Comparison of ENCODE assay signal across 27 cellular contexts in genomic region chr7:6276911-6277408, GRCh38. TPM values are rescaled to one million over a fixed set of nuclear protein-coding genes. Genes with fewer than 3 reads are reported as not detected.
A peak's percentile ranks its signal among the peaks of the same experiment; 100 is the strongest.
DNase-seq lines count a peak whose midpoint lies in the region; ATAC-seq, FAIRE-seq and TF ChIP-seq lines count a peak whose summit lies in the region.
"Had no signal": no experiment of that assay in that cellular context is flagged by ENCODE, and none has a peak within 500 bp of the region (broad histone marks: within the 10 kb centered on the region; RNA-seq: fewer than 3 reads in every experiment).

No MANE protein-coding gene starts in this region.

- H3K27ac Mint-ChIP-seq in mesothelial cell of epicardium (peak overlapping the region; percentile 35), type B pancreatic cell (peak overlapping the region; percentile 73)
- H3K27ac Mint-ChIP-seq in activated CD8-positive, alpha-beta T cell treated with anti-CD3 and anti-CD28 coated beads for 36 hours, result no peak overlapping the region
- H3K27ac Mint-ChIP-seq: activated CD8-positive, alpha-beta memory T cell treated with anti-CD3 and anti-CD28 coated beads, Interleukin-2, amount 10 ng/mL, durations not matched to agents 7 days and 5 days; activated naive CD4-positive, alpha-beta T cell treated with anti-CD3 and anti-CD28 coated beads for 36 hours; CD4-positive, alpha-beta memory T cell had no signal

- BruUV-seq in K562 (replicated peaks; lab: Mats Ljungman, UMichigan), result no TSS peak

- no peaks in the 10 kb centered on the region for H3K36me3 Mint-ChIP-seq in mesothelial cell of epicardium
- no peaks in the 10 kb centered on the region for H3K36me3 Mint-ChIP-seq in type B pancreatic cell
- no peaks in the 10 kb centered on the region for H3K36me3 Mint-ChIP-seq in activated CD8-positive, alpha-beta T cell treated with anti-CD3 and anti-CD28 coated beads for 36 hours (ENCODE audit: low read depth)
- H3K36me3 Mint-ChIP-seq: activated CD8-positive, alpha-beta memory T cell treated with anti-CD3 and anti-CD28 coated beads, Interleukin-2, amount 10 ng/mL, durations not matched to agents 7 days and 5 days; CD4-positive, alpha-beta memory T cell; naive B cell had no signal

- no peaks in the 10 kb centered on the region for H4K20me1 ChIP-seq in K562 (replicated peaks; ENCODE audit: control insufficient read depth, insufficient read depth, low read length)

- no peaks in the 10 kb centered on the region for H3K9me3 ChIP-seq in K562 (replicated peaks; ENCODE audit: control insufficient read depth, insufficient read depth, low read depth, low read length)
- H3K9me3 ChIP-seq: heart left ventricle, stomach, tibial nerve had no signal

- peaks cover 33% of the 10 kb centered on the region for H3K4me1 Mint-ChIP-seq in mesothelial cell of epicardium
- H3K4me1 Mint-ChIP-seq in type B pancreatic cell (ENCODE audit: unreplicated experiment), result peaks cover 27% of the 10 kb centered on the region
- H3K4me1 Mint-ChIP-seq in activated CD8-positive, alpha-beta T cell treated with anti-CD3 and anti-CD28 coated beads for 36 hours (ENCODE audit: low read depth), result peaks cover 3% of the 10 kb centered on the region

- H3K27me3 Mint-ChIP-seq in mesothelial cell of epicardium (ENCODE audit: low read depth) (no peaks in the 10 kb centered on the region), type B pancreatic cell (no peaks in the 10 kb centered on the region)
- peaks cover 2% of the 10 kb centered on the region for H3K27me3 Mint-ChIP-seq in activated CD8-positive, alpha-beta T cell treated with anti-CD3 and anti-CD28 coated beads for 36 hours
- H3K27me3 Mint-ChIP-seq: naive B cell had no signal

- H3K9ac ChIP-seq in K562 (ENCODE audit: insufficient read depth in 1 of 2, low read depth in 2 of 2, low read length in 2 of 2), result peak overlapping the region in 1 of 2 experiments; percentile 14; a peak in 1 of 4 replicates

- FAIRE-seq in K562 (lab: Jason Lieb, UNC), result no peak
- FAIRE-seq: G401.6 had no signal

- intact Hi-C loops in K562 (cut with micrococcal nuclease), result no loop called here
- intact Hi-C loops in activated CD8-positive, alpha-beta T cell treated with anti-CD3 and anti-CD28 coated beads for 36 hours (cut with micrococcal nuclease), result no loop called here

- H3K27ac ChIP-seq in K562 (ENCODE audit: extremely low read depth, low read depth, low read length), result no peak overlapping the region
- H3K27ac ChIP-seq: heart left ventricle, stomach, tibial nerve had no signal

- ATAC-seq in K562 (no peak), GM19463 (IDR thresholded peaks at IDR 0.05; ENCODE audit: unreplicated experiment) (no peak), left lobe of liver (no peak)
- no peak for ATAC-seq in activated CD8-positive, alpha-beta T cell treated with anti-CD3 and anti-CD28 coated beads for 36 hours
- ATAC-seq: activated CD8-positive, alpha-beta memory T cell treated with anti-CD3 and anti-CD28 coated beads, Interleukin-2, amount 10 ng/mL, durations not matched to agents 7 days and 5 days; heart left ventricle; sciatic nerve had no signal

- H3K36me3 ChIP-seq in K562 (ENCODE audit: control insufficient read depth, insufficient read depth, low read length), result no peaks in the 10 kb centered on the region
- H3K36me3 ChIP-seq: heart left ventricle, stomach, tibial nerve had no signal

- H3K4me2 ChIP-seq in K562 (ENCODE audit: insufficient read depth, low read length), result no peak overlapping the region; the same call in 1 of the 2 replicates

- peaks cover 11 to 26% of the 10 kb centered on the region in 2 experiments; a peak in 4 of 5 replicates for H3K4me1 ChIP-seq in K562 (replicated peaks in 1 of 2; ENCODE audit: control insufficient read depth in 2 of 2, insufficient read depth in 2 of 2, low read length in 2 of 2)

- DNase-seq in NCI-H82 (lab: John Stamatoyannopoulos, UW) (peak; percentile 73), K562 (ENCODE audit: extremely low read depth in 1 of 4, low spot score in 3 of 4) (no peak), mesothelial cell of epicardium (ENCODE audit: low spot score in 2 of 2, unreplicated experiment in 2 of 2) (no peak), type B pancreatic cell (ENCODE audit: extremely low spot score, unreplicated experiment) (no peak), pons (ENCODE audit: low spot score) (no peak), left lobe of liver (ENCODE audit: low spot score) (no peak)
- no peak for DNase-seq in activated CD8-positive, alpha-beta T cell treated with anti-CD3 and anti-CD28 coated beads for 36 hours
- DNase-seq: activated CD4-positive, alpha-beta T cell treated with anti-CD3 and anti-CD28 coated beads for 4 hours; activated CD8-positive, alpha-beta memory T cell treated with anti-CD3 and anti-CD28 coated beads, Interleukin-2, amount 10 ng/mL, durations not matched to agents 7 days and 5 days; activated naive CD4-positive, alpha-beta T cell treated with anti-CD3 and anti-CD28 coated beads for 36 hours; amygdala; CD4-positive, alpha-beta memory T cell; DMS 273 treated with DMSO at 0.1 percent for 48 hours; GOT3; heart left ventricle; KG1; mesenchymal stem cell; naive B cell; NCI-H1436; NCI-H446 treated with DMSO at 0.1 percent for 48 hours; NK-92 treated with Interleukin-12 subunit alpha and Interleukin-12 subunit beta, amount 100 ng/mL, for 24 hours; stimulated activated CD8-positive, alpha-beta memory T cell treated with anti-CD3 and anti-CD28 coated beads, Interleukin-4, amount 100 ng/mL, for 48 hours; stomach had no signal

- no peak for TF ChIP-seq EP300 in K562 (IDR thresholded peaks at IDR 0.05; ENCODE audit: low read length)

- no peak for TF ChIP-seq POLR2A in K562 (conservative IDR thresholded peaks at IDR 0.05)

- no peak overlapping the region for H3K4me3 ChIP-seq in K562
- H3K4me3 ChIP-seq: heart left ventricle, stomach, tibial nerve had no signal

- H3K79me2 ChIP-seq in K562 (ENCODE audit: control insufficient read depth, insufficient read depth, low read length), result peaks cover 2% of the 10 kb centered on the region

- no peak for TF ChIP-seq RAD21 in K562 (CRISPR knock-in tag; conservative IDR thresholded peaks at IDR 0.05 in 1 of 2, IDR thresholded peaks at IDR 0.05 in 1 of 2)

- no peaks in the 10 kb centered on the region for H3K27me3 ChIP-seq in K562 (ENCODE audit: control insufficient read depth in 2 of 2, insufficient read depth in 2 of 2, low read length in 2 of 2)
- H3K27me3 ChIP-seq: heart left ventricle, stomach, tibial nerve had no signal

- H2AFZ ChIP-seq in K562 (ENCODE audit: low read depth, low read length), result peak overlapping the region; percentile 26; the same call in 1 of the 2 replicates

- H3K4me3 Mint-ChIP-seq in mesothelial cell of epicardium (no peak overlapping the region), type B pancreatic cell (peak overlapping the region; percentile 64)
- no peak overlapping the region for H3K4me3 Mint-ChIP-seq in activated CD8-positive, alpha-beta T cell treated with anti-CD3 and anti-CD28 coated beads for 36 hours
- H3K4me3 Mint-ChIP-seq: activated CD8-positive, alpha-beta memory T cell treated with anti-CD3 and anti-CD28 coated beads, Interleukin-2, amount 10 ng/mL, durations not matched to agents 7 days and 5 days; activated naive CD4-positive, alpha-beta T cell treated with anti-CD3 and anti-CD28 coated beads for 36 hours; CD4-positive, alpha-beta memory T cell had no signal

- in situ Hi-C loops in K562 (cut with MboI), result no loop called here

- H3K9me3 Mint-ChIP-seq in mesothelial cell of epicardium, result no peaks in the 10 kb centered on the region
- no peaks in the 10 kb centered on the region for H3K9me3 Mint-ChIP-seq in type B pancreatic cell
- H3K9me3 Mint-ChIP-seq in activated CD8-positive, alpha-beta T cell treated with anti-CD3 and anti-CD28 coated beads for 36 hours, result no peaks in the 10 kb centered on the region
- H3K9me3 Mint-ChIP-seq: activated naive CD4-positive, alpha-beta T cell treated with anti-CD3 and anti-CD28 coated beads for 36 hours; CD4-positive, alpha-beta memory T cell; naive B cell had no signal

- no peak for TF ChIP-seq CTCF in K562 (IDR thresholded peaks at IDR 0.05 in 2 of 3, conservative IDR thresholded peaks at IDR 0.05 in 1 of 3; ENCODE audit: insufficient read depth in 2 of 3, low read depth in 1 of 3, low read length in 3 of 3)
- no peak for TF ChIP-seq CTCF in mesothelial cell of epicardium (IDR thresholded peaks at IDR 0.05; ENCODE audit: unreplicated experiment)
- no peak for TF ChIP-seq CTCF in type B pancreatic cell (conservative IDR thresholded peaks at IDR 0.05)
- TF ChIP-seq CTCF in activated CD8-positive, alpha-beta T cell treated with anti-CD3 and anti-CD28 coated beads for 36 hours (IDR thresholded peaks at IDR 0.05), result no peak

- CTCF ChIA-PET in K562 (lab: Yijun Ruan, JAX; ENCODE audit: low intra/inter-chr PET ratio), result no interaction called here
- CTCF ChIA-PET in activated CD8-positive, alpha-beta T cell treated with anti-CD3 and anti-CD28 coated beads for 36 hours (lab: Charles Lee), result no interaction called here

- H3K9me1 ChIP-seq in K562 (ENCODE audit: control insufficient read depth, insufficient read depth, low read length), result no peaks in the 10 kb centered on the region

- POLR2A ChIA-PET in K562 (lab: Yijun Ruan, JAX), result interaction anchor here (1.0 kb wide), 1 partner anchor 22 kb away, joined by 5 read pairs; no protein-coding TSS in a partner anchor
- POLR2A ChIA-PET in activated CD8-positive, alpha-beta T cell treated with anti-CD3 and anti-CD28 coated beads for 36 hours (lab: Charles Lee), result no interaction called here

- WGBS in K562 (ENCODE audit: insufficient coverage, low coverage, missing lambda C conversion rate), result 51% methylated on average over 9 of the region's 9 CpGs

RNA-seq across cellular contexts. Expression of gene CYTH3, which starts 4.5 kb away (rescaled TPM):
- 23.7 and 39.3 TPM in 2 replicates for total RNA-seq in K562 (2011; cell fraction: chromatin; rRNA removed; ENCODE audit: low replicate concordance)
- 19.7 and 23.5 TPM in 2 replicates for total RNA-seq in K562 (2011; cell fraction: nucleolus; rRNA removed)
- total RNA-seq in K562 (2011; cell fraction: nucleoplasm; rRNA removed), result 22.3 and 24.9 TPM in 2 replicates
- total RNA-seq in K562 (2014; rRNA removed) (8.8 and 14.3 TPM in 2 replicates), K562 (2014; rRNA removed; fragmentation: Illumina TruSeq; extraction: Trizol) (7.4 and 8.4 TPM in 2 replicates), K562 (2015; rRNA removed; fragmentation: Illumina TruSeq; extraction: Trizol) (11.5 TPM in 2 replicates), K562 (2021) (14.8 and 15.2 TPM in 2 replicates), mesothelial cell of epicardium (28.3 to 29.9 TPM (median 29.2 TPM) in 3 replicates), type B pancreatic cell (ENCODE audit: low replicate concordance) (31.1 and 36.6 TPM in 2 replicates), left lobe of liver (3.8 TPM)
- polyA plus RNA-seq in K562 (2011; rRNA removed) (11.4 and 16.2 TPM in 2 replicates), K562 (2014; fragmentation: Illumina TruSeq; extraction: Trizol) (12.3 and 13.8 TPM in 2 replicates), K562 (2014; fragmentation: Nextera tagmentation; extraction: Ambion mirVana) (under 1 TPM; 0.25 to 0.42 TPM), K562 (2014; rRNA removed) (13.8 and 17.0 TPM in 2 replicates)
- 13.6 and 14.6 TPM in 2 replicates for polyA plus RNA-seq in K562 (2011; cell fraction: cytosol; rRNA removed)
- 43.6 and 45.1 TPM in 2 replicates for polyA plus RNA-seq in K562 (2011; cell fraction: nucleus; rRNA removed)
- 11.3 and 12.8 TPM in 2 replicates for polyA plus RNA-seq in K562 (2012)
- polyA minus RNA-seq in K562 (2011; rRNA and poly(A)+ RNA removed), result 5.5 and 6.4 TPM in 2 replicates
- polyA minus RNA-seq in K562 (2011; cell fraction: cytosol; rRNA and poly(A)+ RNA removed), result 8.1 and 9.3 TPM in 2 replicates
- 9.8 and 12.1 TPM in 2 replicates for polyA minus RNA-seq in K562 (2011; cell fraction: nucleus; rRNA and poly(A)+ RNA removed)
- total RNA-seq in activated CD8-positive, alpha-beta T cell treated with anti-CD3 and anti-CD28 coated beads for 36 hours, result 1 to 10 TPM in 1 of 2 experiments, under 1 TPM in 1; 0.92 to 2.3 TPM
